In genomic region chr11:14642453-14642852, GRCh38 we compare ENCODE assay signal across 9 cellular contexts. TPM values are rescaled to one million over a fixed set of nuclear protein-coding genes. Genes with fewer than 3 reads are reported as not detected.
DNase-seq lines count a peak whose midpoint lies in the region; ATAC-seq and TF ChIP-seq lines count a peak whose summit lies in the region.
"Had no signal": no experiment of that assay in that cellular context is flagged by ENCODE, and none has a peak within 500 bp of the region (broad histone marks: within the 10 kb centered on the region; RNA-seq: fewer than 3 reads in every experiment).

No MANE protein-coding gene starts in this region.

- no peaks in the 10 kb centered on the region for H3K27me3 Mint-ChIP-seq in CD4-positive, alpha-beta T cell
- H3K27me3 Mint-ChIP-seq in IgD-negative memory B cell (peaks cover 17% of the 10 kb centered on the region), natural killer cell (ENCODE audit: low read depth in 2 of 2) (peaks cover 11 to 35% of the 10 kb centered on the region in 2 donors)

- TF ChIP-seq CTCF in CD4-positive, alpha-beta T cell (IDR thresholded peaks at IDR 0.05): no peak
- TF ChIP-seq CTCF in natural killer cell (IDR thresholded peaks at IDR 0.05): no peak

- no peaks in the 10 kb centered on the region for H3K27me3 ChIP-seq in CD4-positive, alpha-beta T cell (ENCODE audit: control insufficient read depth, insufficient read depth, low read length)
- no peaks in the 10 kb centered on the region for H3K27me3 ChIP-seq in adipocyte (replicated peaks; ENCODE audit: control insufficient read depth, insufficient read depth, low read length)

- DNase-seq in CD4-positive, alpha-beta T cell: no peak
- DNase-seq in adipocyte (ENCODE audit: low read depth) (no peak), natural killer cell (no peak), NCI-H510A (lab: John Stamatoyannopoulos, UW) (no peak), GF-D8 (lab: John Stamatoyannopoulos, UW) (no peak), NCI-H226 (no peak), GM19238 (ENCODE audit: insufficient read length, low spot score) (no peak)
- DNase-seq: occipital lobe had no signal

- H3K27ac ChIP-seq in CD4-positive, alpha-beta T cell (ENCODE audit: low read depth, low read length): no peak overlapping the region

- H3K36me3 ChIP-seq in adipocyte (ENCODE audit: control insufficient read depth, insufficient read depth, low read length, severe bottlenecking): no peaks in the 10 kb centered on the region

- intact Hi-C loops in CD4-positive, alpha-beta T cell (cut with DNase I, micrococcal nuclease): loop anchor here in 1 of 2 experiments (5.0 to 10.0 kb wide), 5 partner anchors 58 to 265 kb away; partner anchors contain the start of gene PSMA1
- intact Hi-C loops in natural killer cell (cut with micrococcal nuclease): loop anchor here (5.0 kb wide), 1 partner anchor 120 kb away; the partner anchor contains the start of gene PSMA1

- CTCF ChIA-PET in CD4-positive, alpha-beta T cell (lab: Charles Lee): no interaction called here

- no peaks in the 10 kb centered on the region for H3K9me3 ChIP-seq in CD4-positive, alpha-beta T cell (ENCODE audit: control insufficient read depth, low read length)
- H3K9me3 ChIP-seq in adipocyte (ENCODE audit: control insufficient read depth, low read length): no peaks in the 10 kb centered on the region

- H3K36me3 Mint-ChIP-seq in CD4-positive, alpha-beta T cell (ENCODE audit: low read depth): peaks cover 32% of the 10 kb centered on the region
- no peaks in the 10 kb centered on the region for H3K36me3 Mint-ChIP-seq in IgD-negative memory B cell
- H3K36me3 Mint-ChIP-seq in natural killer cell: no peaks in the 10 kb centered on the region

- H3K4me3 Mint-ChIP-seq in CD4-positive, alpha-beta T cell: peak overlapping the region; percentile 92
- H3K4me3 Mint-ChIP-seq in IgD-negative memory B cell: peak overlapping the region; percentile 75 to 88 (median 82)
- H3K4me3 Mint-ChIP-seq in natural killer cell: peak overlapping the region; percentile 81

- peak overlapping the region; percentile 90 for H3K27ac Mint-ChIP-seq in CD4-positive, alpha-beta T cell
- H3K27ac Mint-ChIP-seq in IgD-negative memory B cell (peak overlapping the region in 2 of 3 donors; percentile 18 to 84), natural killer cell (peak overlapping the region in 1 of 2 donors; percentile 86)

- H3K9me3 Mint-ChIP-seq in CD4-positive, alpha-beta T cell: no peaks in the 10 kb centered on the region
- H3K9me3 Mint-ChIP-seq in IgD-negative memory B cell: no peaks in the 10 kb centered on the region
- no peaks in the 10 kb centered on the region for H3K9me3 Mint-ChIP-seq in natural killer cell

- H3K4me1 ChIP-seq in adipocyte (ENCODE audit: control insufficient read depth, insufficient read depth, low read length): peaks cover 8% of the 10 kb centered on the region

- no peak for ATAC-seq in CD4-positive, alpha-beta T cell (ENCODE audit: poor library complexity)
- no peak for ATAC-seq in natural killer cell

- no peak overlapping the region for H3K9ac ChIP-seq in adipocyte (ENCODE audit: low read length)

- POLR2A ChIA-PET in CD4-positive, alpha-beta T cell (lab: Charles Lee): interaction anchor here (1.1 to 5.1 kb wide), 6 partner anchors 16 to 123 kb away, joined by 3 to 97 read pairs (median 18); no protein-coding TSS in a partner anchor

- peaks cover 61% of the 10 kb centered on the region for H3K4me1 Mint-ChIP-seq in CD4-positive, alpha-beta T cell (ENCODE audit: low read depth)
- H3K4me1 Mint-ChIP-seq in IgD-negative memory B cell (peaks cover 10 to 18% (median 11%) of the 10 kb centered on the region in 3 donors), natural killer cell (peaks cover 21 to 31% of the 10 kb centered on the region in 2 donors)

- H3K4me3 ChIP-seq in adipocyte (ENCODE audit: low read length): peak overlapping the region; percentile 91

RNA-seq across cellular contexts. Expression of gene PDE3B, which starts 1.2 kb away (rescaled TPM):
- 100 to 1,000 TPM; 103 to 106 TPM for total RNA-seq in CD4-positive, alpha-beta T cell
- polyA plus RNA-seq in IgD-negative memory B cell: 5.5 TPM
- 10 to 100 TPM; 18.2 to 42.3 (median 34.5) TPM for total RNA-seq in natural killer cell
